Comparison of ENCODE assay signal across 10 cellular contexts in the genomic region with DNA sequence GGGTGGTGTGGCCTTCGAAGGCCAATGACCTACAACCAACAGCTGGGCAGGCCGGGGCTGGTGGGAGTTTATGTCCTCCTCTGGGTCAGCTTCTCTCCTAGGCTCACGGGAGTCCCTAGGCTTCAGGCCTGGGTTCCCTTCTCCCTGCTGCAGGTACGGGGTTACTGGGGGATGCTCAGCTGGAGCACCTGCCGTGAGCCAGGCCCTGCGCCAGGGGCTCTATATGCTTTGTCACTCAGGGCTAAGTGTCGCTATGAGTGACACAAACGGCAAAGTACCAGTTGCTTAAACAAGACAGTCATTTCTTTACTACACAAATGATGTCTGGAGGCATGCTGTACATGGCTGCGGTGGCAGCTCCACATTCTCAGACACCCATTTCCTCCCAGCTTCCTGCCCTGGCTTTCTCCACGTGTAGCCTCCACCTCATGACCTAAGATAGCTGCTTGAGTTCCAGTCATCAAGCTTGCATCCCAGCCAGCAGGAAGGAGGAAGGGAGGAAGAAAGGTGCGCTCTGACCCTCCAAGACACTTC. TPM values are rescaled to one million over a fixed set of nuclear protein-coding genes. Genes with fewer than 3 reads are reported as not detected.
DNase-seq lines count a peak whose midpoint lies in the region; ATAC-seq and TF ChIP-seq lines count a peak whose summit lies in the region.
"Had no signal": no experiment of that assay in that cellular context is flagged by ENCODE, and none has a peak within 500 bp of the region (broad histone marks: within the 10 kb centered on the region; RNA-seq: fewer than 3 reads in every experiment).

No MANE protein-coding gene starts in this region.

- DNase-seq in GM12865 (ENCODE audit: low read depth) = peak; percentile 84
- no peak for DNase-seq in activated B cell treated with CpG ODN at 0.5 μM for 24 hours
- DNase-seq in naive thymus-derived CD4-positive, alpha-beta T cell = peak in 1 of 9 donors; percentile 46
- no peak for DNase-seq in HUDEP-2 (lab: John Stamatoyannopoulos, UW; ENCODE audit: unreplicated experiment in 76 of 76)
- DNase-seq in NCI-H2196 treated with DMSO at 0.1 percent for 48 hours (lab: John Stamatoyannopoulos, UW; ENCODE audit: unreplicated experiment) = no peak
- DNase-seq in NCI-H2081 (lab: John Stamatoyannopoulos, UW) = no peak
- DNase-seq: HCEC 1CT, T1000 had no signal

- intact Hi-C loops in activated B cell treated with CpG ODN at 0.5 μM for 24 hours (cut with micrococcal nuclease) = no loop called here
- intact Hi-C loops in naive thymus-derived CD4-positive, alpha-beta T cell (cut with micrococcal nuclease) = loop anchor here in 1 of 2 donors (1.0 kb wide), 1 partner anchor 22 kb away; the partner anchor contains the start of gene NINJ1

- CTCF ChIA-PET in activated B cell treated with CpG ODN at 0.5 μM for 24 hours (lab: Charles Lee) = interaction anchor here (0.7 kb wide), 1 partner anchor 48 kb away, joined by 3 read pairs; no protein-coding TSS in a partner anchor
- CTCF ChIA-PET in naive thymus-derived CD4-positive, alpha-beta T cell (lab: Charles Lee) = interaction anchor here (0.8 to 1.4 kb wide), 3 partner anchors 10 to 191 kb away, joined by 3 to 4 read pairs (median 4); no protein-coding TSS in a partner anchor

- no peak overlapping the region for H3K27ac ChIP-seq in naive thymus-derived CD4-positive, alpha-beta T cell (ENCODE audit: low read depth, low read length)
- H3K27ac ChIP-seq: hepatocyte had no signal

- no peak overlapping the region for H3K4me3 ChIP-seq in GM12865 (ENCODE audit: low read depth, low read length)
- H3K4me3 ChIP-seq in naive thymus-derived CD4-positive, alpha-beta T cell (ENCODE audit: low read length) = no peak overlapping the region
- H3K4me3 ChIP-seq: hepatocyte had no signal

- no peaks in the 10 kb centered on the region for H3K9me3 Mint-ChIP-seq in activated B cell treated with CpG ODN at 0.5 μM for 24 hours
- no peaks in the 10 kb centered on the region for H3K9me3 Mint-ChIP-seq in naive thymus-derived CD4-positive, alpha-beta T cell

- no peaks in the 10 kb centered on the region for H3K36me3 ChIP-seq in naive thymus-derived CD4-positive, alpha-beta T cell (ENCODE audit: control insufficient read depth in 2 of 3, insufficient read depth in 3 of 3, low read length in 3 of 3)

- peaks cover 7% of the 10 kb centered on the region for H3K4me1 Mint-ChIP-seq in activated B cell treated with CpG ODN at 0.5 μM for 24 hours
- H3K4me1 Mint-ChIP-seq in naive thymus-derived CD4-positive, alpha-beta T cell = peaks cover 0 to 34% (median 8%) of the 10 kb centered on the region in 7 donors

- H3K9me3 ChIP-seq in naive thymus-derived CD4-positive, alpha-beta T cell (ENCODE audit: control insufficient read depth in 2 of 3, low read length in 3 of 3) = no peaks in the 10 kb centered on the region

- no peak overlapping the region for H3K4me3 Mint-ChIP-seq in activated B cell treated with CpG ODN at 0.5 μM for 24 hours
- H3K4me3 Mint-ChIP-seq in naive thymus-derived CD4-positive, alpha-beta T cell = no peak overlapping the region

- TF ChIP-seq CTCF in GM12865 (IDR thresholded peaks at IDR 0.05; ENCODE audit: insufficient read depth, low read depth, low read length, missing control alignments) = no peak
- TF ChIP-seq CTCF in activated B cell treated with CpG ODN at 0.5 μM for 24 hours (IDR thresholded peaks at IDR 0.05) = no peak

- H3K27me3 Mint-ChIP-seq in activated B cell treated with CpG ODN at 0.5 μM for 24 hours = no peaks in the 10 kb centered on the region
- H3K27me3 Mint-ChIP-seq in naive thymus-derived CD4-positive, alpha-beta T cell = no peaks in the 10 kb centered on the region

- POLR2A ChIA-PET in activated B cell treated with CpG ODN at 0.5 μM for 24 hours (lab: Charles Lee) = interaction anchor here (1.5 kb wide), 1 partner anchor 22 kb away, joined by 5 read pairs; the partner anchor contains the start of gene NINJ1
- POLR2A ChIA-PET in naive thymus-derived CD4-positive, alpha-beta T cell (lab: Charles Lee) = interaction anchor here (0.6 to 1.0 kb wide), 2 partner anchors 12 to 139 kb away, joined by 3 to 4 read pairs; no protein-coding TSS in a partner anchor

- H3K36me3 Mint-ChIP-seq in activated B cell treated with CpG ODN at 0.5 μM for 24 hours (ENCODE audit: low read depth) = no peaks in the 10 kb centered on the region
- no peaks in the 10 kb centered on the region for H3K36me3 Mint-ChIP-seq in naive thymus-derived CD4-positive, alpha-beta T cell

- no peak overlapping the region for H3K27ac Mint-ChIP-seq in activated B cell treated with CpG ODN at 0.5 μM for 24 hours
- H3K27ac Mint-ChIP-seq in naive thymus-derived CD4-positive, alpha-beta T cell = peak overlapping the region in 5 of 9 donors; percentile 32 to 71 (median 65)

- H3K27me3 ChIP-seq in naive thymus-derived CD4-positive, alpha-beta T cell (ENCODE audit: control insufficient read depth in 2 of 2, insufficient read depth in 2 of 2, low read length in 2 of 2) = no peaks in the 10 kb centered on the region
- H3K27me3 ChIP-seq: hepatocyte had no signal

- ATAC-seq in GM19452 (IDR thresholded peaks at IDR 0.05; ENCODE audit: unreplicated experiment) (peak; percentile 52), activated B cell treated with CpG ODN at 0.5 μM for 24 hours (ENCODE audit: low read depth) (peak; percentile 13)
- no peak for ATAC-seq in naive thymus-derived CD4-positive, alpha-beta T cell

- peaks cover 0 to 5% of the 10 kb centered on the region in 2 donors for H3K4me1 ChIP-seq in naive thymus-derived CD4-positive, alpha-beta T cell (ENCODE audit: control insufficient read depth in 2 of 2, insufficient read depth in 2 of 2, low read length in 2 of 2)

RNA-seq across cellular contexts. Expression of gene NINJ1, which starts 22.5 kb away (rescaled TPM):
- total RNA-seq in activated B cell treated with CpG ODN at 0.5 μM for 24 hours = 10.2 and 11.0 TPM in 2 replicates
- 100 to 1,000 TPM in 2 of 5 experiments, 10 to 100 TPM in 3; 30.7 to 163 (median 64.7) TPM for total RNA-seq in naive thymus-derived CD4-positive, alpha-beta T cell
- 100 to 1,000 TPM; 113 to 133 TPM for polyA plus RNA-seq in naive thymus-derived CD4-positive, alpha-beta T cell

RNA-seq across cellular contexts. Expression of gene WNK2, which starts 27.4 kb away (rescaled TPM):
- total RNA-seq in activated B cell treated with CpG ODN at 0.5 μM for 24 hours = 0.24 TPM in 1 of 2 replicates, not detected in the other
- total RNA-seq in naive thymus-derived CD4-positive, alpha-beta T cell = under 1 TPM in 4 of 5 experiments, not detected in 1; 0.32 to 0.83 (median 0.46) TPM
- polyA plus RNA-seq in naive thymus-derived CD4-positive, alpha-beta T cell = not detected
